ENCODE assay signal across 8 cellular contexts in the genomic region with DNA sequence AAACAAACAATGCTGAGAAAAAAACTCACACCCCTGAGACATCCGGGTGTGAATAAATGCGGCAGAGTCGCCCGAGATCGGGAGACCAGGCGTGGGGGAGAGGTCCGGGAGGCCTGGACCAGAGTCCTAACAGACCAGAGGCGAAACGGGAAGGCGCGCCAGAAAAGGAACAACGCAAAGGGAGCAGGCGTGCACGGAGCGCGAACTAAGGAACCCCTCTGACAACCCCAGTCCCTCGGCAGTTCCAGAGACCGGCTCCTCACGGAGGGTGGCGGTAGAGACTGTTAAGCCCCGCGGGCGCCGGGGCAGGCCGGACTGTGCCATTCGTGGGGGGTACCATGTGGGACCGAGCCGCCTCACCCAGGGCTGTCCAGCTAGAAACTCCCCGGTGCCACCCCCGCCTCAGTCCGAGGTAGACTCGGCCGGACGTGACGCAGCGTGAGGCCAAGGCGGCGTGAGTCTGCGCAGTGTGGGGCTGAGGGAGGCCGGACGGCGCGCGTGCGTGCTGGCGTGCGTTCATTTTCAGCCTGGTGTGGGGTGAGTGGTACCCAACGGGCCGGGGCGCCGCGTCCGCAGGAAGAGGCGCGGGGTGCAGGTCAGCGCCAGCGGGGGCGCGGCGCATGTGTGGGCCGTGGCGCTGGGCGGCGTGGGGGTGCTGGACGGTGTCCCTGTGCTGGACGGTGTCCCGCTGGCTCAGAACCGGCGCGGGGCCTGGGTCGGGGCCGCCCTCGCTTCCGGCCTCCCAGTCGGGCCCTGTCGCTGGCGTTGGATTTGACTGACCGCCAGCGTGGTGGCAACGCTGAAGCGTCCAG. TPM values are rescaled to one million over a fixed set of nuclear protein-coding genes. Genes with fewer than 3 reads are reported as not detected.
DNase-seq lines count a peak whose midpoint lies in the region; ATAC-seq, FAIRE-seq and TF ChIP-seq lines count a peak whose summit lies in the region.

TSS of gene PARK7 (plus strand) at position 513 of the 812 bp plus-strand sequence. CDS start 1,075 bp downstream, outside the sequence.

- H3K79me2 ChIP-seq in smooth muscle cell (ENCODE audit: low read depth) = peaks cover 51% of the 10 kb centered on the region

- under 1% methylated on average over 78 of the region's 81 CpGs for WGBS in smooth muscle cell (ENCODE audit: low lambda C conversion rate)

- no peak for FAIRE-seq in bronchial epithelial cell (lab: Jason Lieb, UNC)

- H3K9me3 ChIP-seq in smooth muscle cell (replicated peaks; ENCODE audit: low read depth) = no peaks in the 10 kb centered on the region

- H4K20me1 ChIP-seq in smooth muscle cell (ENCODE audit: low read depth) = peaks cover 2% of the 10 kb centered on the region

- peak within 1 kb of the TSS; percentile 90 for H3K9ac ChIP-seq in smooth muscle cell (ENCODE audit: low read depth)

- TF ChIP-seq CTCF in AG09309 (IDR thresholded peaks at IDR 0.05; ENCODE audit: control insufficient read depth, insufficient read depth, low read depth, low read length, missing control alignments) = peak; percentile 65
- TF ChIP-seq CTCF in WI38 (IDR thresholded peaks at IDR 0.05; ENCODE audit: low read depth, low read length) = peak; percentile 27; the same call in 1 of the 2 replicates
- TF ChIP-seq CTCF in bronchial epithelial cell (IDR thresholded peaks at IDR 0.05; ENCODE audit: insufficient read depth, low read length, severe bottlenecking) = peak; percentile 67
- TF ChIP-seq CTCF in smooth muscle cell (IDR thresholded peaks at IDR 0.05; ENCODE audit: borderline replicate concordance, insufficient read depth, poor library complexity, severe bottlenecking) = peak; percentile 24

- peak within 1 kb of the TSS; percentile 92 for H3K4me2 ChIP-seq in smooth muscle cell

- H3F3A ChIP-seq in smooth muscle cell (ENCODE audit: low read depth) = peaks cover 4% of the 10 kb centered on the region

- DNase-seq in AG09309 (ENCODE audit: low read depth) (peak; percentile 97), NCI-H2227 treated with DMSO at 0.1 percent for 48 hours (lab: John Stamatoyannopoulos, UW) (peak; percentile 99), bronchial epithelial cell (ENCODE audit: low read depth) (peak; percentile 94), iPS-NIHi11 (ENCODE audit: low spot score) (peak; percentile 99), smooth muscle cell (lab: John Stamatoyannopoulos, UW; ENCODE audit: unreplicated experiment) (peak; percentile 98)

- H3K27ac ChIP-seq in smooth muscle cell (ENCODE audit: low read depth) = peak within 1 kb of the TSS; percentile 91

- peak within 1 kb of the TSS; percentile 97 for H2AFZ ChIP-seq in smooth muscle cell (ENCODE audit: low read depth)

- peaks cover 12% of the 10 kb centered on the region for H3K4me1 ChIP-seq in smooth muscle cell (ENCODE audit: low read depth)

- H3K4me3 ChIP-seq in AG09309 (ENCODE audit: control insufficient read depth, low read depth, low read length) (peak within 1 kb of the TSS; percentile 97), WI38 (ENCODE audit: low read depth, low read length) (peak within 1 kb of the TSS; percentile 72), bronchial epithelial cell (ENCODE audit: low read depth, low read length) (peak within 1 kb of the TSS; percentile 55), smooth muscle cell (peak within 1 kb of the TSS; percentile 89)

- peaks cover 16% of the 10 kb centered on the region for H3K36me3 ChIP-seq in bronchial epithelial cell (ENCODE audit: control insufficient read depth, insufficient read depth, low read length)
- peaks cover 13% of the 10 kb centered on the region for H3K36me3 ChIP-seq in smooth muscle cell (ENCODE audit: low read depth)

- ATAC-seq in GM18909 (IDR thresholded peaks at IDR 0.05; ENCODE audit: poor library complexity, unreplicated experiment) (peak; percentile 93), HG03175 (IDR thresholded peaks at IDR 0.05; ENCODE audit: unreplicated experiment) (peak; percentile 97)

- H3K27me3 ChIP-seq in bronchial epithelial cell (ENCODE audit: control insufficient read depth, insufficient read depth, low read length) (no peaks in the 10 kb centered on the region), smooth muscle cell (ENCODE audit: low read depth) (no peaks in the 10 kb centered on the region)

RNA-seq across cellular contexts. Expression of gene PARK7, which starts in this region (rescaled TPM):
- total RNA-seq in bronchial epithelial cell = 287 and 307 TPM in 2 replicates
- total RNA-seq in smooth muscle cell = 177 and 179 TPM in 2 replicates
- 434 and 461 TPM in 2 replicates for polyA plus RNA-seq in smooth muscle cell

Comparison
In these comparisons a context has a peak if more than half of its experiments do, and no peak if none do; other contexts are left out.
1. Peak in every context shown above with its lines: DNase-seq, ATAC-seq, H3K4me3 ChIP-seq and H3K27ac ChIP-seq.